ENCODE assay signal across 19 cellular contexts in the genomic region with DNA sequence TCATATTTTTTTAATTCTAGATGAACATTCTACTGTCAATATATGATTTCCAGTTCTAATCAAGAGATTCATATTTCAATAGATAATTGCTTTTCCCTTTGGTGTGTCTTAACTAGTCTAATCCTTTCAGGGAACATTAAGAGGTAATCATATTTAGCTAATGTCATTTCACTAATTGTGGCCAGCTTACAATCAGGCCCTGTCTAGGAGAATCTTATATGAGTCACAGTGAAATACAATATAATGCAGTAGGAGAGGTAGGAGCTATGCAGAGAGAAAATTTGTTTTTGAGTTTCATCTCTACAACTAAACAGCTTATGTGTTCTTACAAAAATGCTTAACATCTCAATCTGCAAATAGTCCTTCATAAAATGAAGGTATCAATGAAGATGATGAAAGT.
DNase-seq lines count a peak whose midpoint lies in the region; ATAC-seq lines count a peak whose summit lies in the region.
"Had no signal": no experiment of that assay in that cellular context is flagged by ENCODE, and none has a peak within 500 bp of the region (broad histone marks: within the 10 kb centered on the region; RNA-seq: fewer than 3 reads in every experiment).

No MANE protein-coding gene starts in this region.

- DNase-seq in EH (ENCODE audit: low read depth) (peak; percentile 5), NCI-H1436 treated with DMSO at 0.1 percent for 48 hours (lab: John Stamatoyannopoulos, UW) (peak; percentile 42), SK-N-DZ (ENCODE audit: low spot score) (peak; percentile 70), fibroblast of peridontal ligament (ENCODE audit: extremely low read depth) (peak; percentile 10), DMS53 treated with DMSO at 0.1 percent for 48 hours (lab: John Stamatoyannopoulos, UW; ENCODE audit: unreplicated experiment) (no peak)
- DNase-seq in activated T-cell treated with anti-CD3 and anti-CD28 coated beads, Interleukin-2, amount 50 U/mL, for 4 hours = no peak
- DNase-seq: DMS79, MG63, NCI-H1092, NCI-H187, SJCRH30, SW 1271, T-helper 17 cell had no signal

- H3K4me3 Mint-ChIP-seq in activated T-cell treated with anti-CD3 and anti-CD28 coated beads, Interleukin-2, amount 50 U/mL, for 4 hours = no peak overlapping the region
- H3K4me3 Mint-ChIP-seq: B cell, CD14-positive monocyte, GM23338, T-helper 17 cell had no signal

- no peaks in the 10 kb centered on the region for H3K4me1 Mint-ChIP-seq in activated T-cell treated with anti-CD3 and anti-CD28 coated beads, Interleukin-2, amount 50 U/mL, for 4 hours (ENCODE audit: low read depth)
- H3K4me1 Mint-ChIP-seq: B cell, GM23338, T-helper 17 cell had no signal

- no peak for ATAC-seq in activated T-cell treated with anti-CD3 and anti-CD28 coated beads, Interleukin-2, amount 50 U/mL, for 4 hours
- ATAC-seq in GM19035 (IDR thresholded peaks at IDR 0.05; ENCODE audit: unreplicated experiment) = no peak
- ATAC-seq: A549, GM23338, Panc1, T-helper 17 cell had no signal

- no peaks in the 10 kb centered on the region for H3K27me3 Mint-ChIP-seq in activated T-cell treated with anti-CD3 and anti-CD28 coated beads, Interleukin-2, amount 50 U/mL, for 4 hours (ENCODE audit: low read depth)
- H3K27me3 Mint-ChIP-seq: B cell, T-helper 17 cell had no signal

- no peaks in the 10 kb centered on the region for H3K9me3 Mint-ChIP-seq in activated T-cell treated with anti-CD3 and anti-CD28 coated beads, Interleukin-2, amount 50 U/mL, for 4 hours
- H3K9me3 Mint-ChIP-seq: GM23338 had no signal

- peaks cover 4% of the 10 kb centered on the region for H3K36me3 Mint-ChIP-seq in activated T-cell treated with anti-CD3 and anti-CD28 coated beads, Interleukin-2, amount 50 U/mL, for 4 hours (ENCODE audit: insufficient read depth)

Comparison
In these comparisons a context has a peak if more than half of its experiments do, and no peak if none do; other contexts are left out.
1. DNase-seq: peak in EH (single experiment), NCI-H1436 treated with DMSO at 0.1 percent for 48 hours (single experiment), SK-N-DZ (single experiment) and fibroblast of peridontal ligament (single experiment); none in activated T-cell treated with anti-CD3 and anti-CD28 coated beads, Interleukin-2, amount 50 U/mL, for 4 hours (single experiment) and DMS53 treated with DMSO at 0.1 percent for 48 hours (single experiment).